In the genomic region with DNA sequence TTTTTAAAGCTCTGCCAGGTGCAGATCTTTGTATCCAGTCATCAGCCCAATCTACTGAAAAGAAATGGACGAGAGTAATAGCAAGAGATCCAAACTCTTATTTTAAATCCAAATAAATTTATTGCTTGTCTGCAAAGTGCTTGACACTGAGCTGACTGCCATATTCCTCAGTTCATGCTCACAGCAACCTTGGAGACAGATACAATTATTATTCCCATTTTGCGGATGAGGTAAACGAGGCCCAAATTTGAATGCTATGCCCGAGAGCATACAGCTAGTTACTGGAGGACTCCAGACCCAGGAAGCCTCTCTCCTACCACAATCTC, we compare ENCODE assay signal across 10 cellular contexts. TPM values are rescaled to one million over a fixed set of nuclear protein-coding genes. Genes with fewer than 3 reads are reported as not detected.
DNase-seq lines count a peak whose midpoint lies in the region; ATAC-seq, FAIRE-seq and TF ChIP-seq lines count a peak whose summit lies in the region.
"Had no signal": no experiment of that assay in that cellular context is flagged by ENCODE, and none has a peak within 500 bp of the region (broad histone marks: within the 10 kb centered on the region; RNA-seq: fewer than 3 reads in every experiment).

No MANE protein-coding gene starts in this region.

- FAIRE-seq in astrocyte (lab: Jason Lieb, UNC) = no peak
- FAIRE-seq: endometrium, G401.6 had no signal

- H3K9me3 ChIP-seq in astrocyte (ENCODE audit: insufficient read depth, low read depth, low read length) = no peaks in the 10 kb centered on the region
- no peaks in the 10 kb centered on the region for H3K9me3 ChIP-seq in thymus (ENCODE audit: control insufficient read depth)

- peaks cover 16% of the 10 kb centered on the region for H4K20me1 ChIP-seq in astrocyte (ENCODE audit: insufficient read depth, low read length)

- peak overlapping the region; percentile 92 for H3K9ac ChIP-seq in astrocyte (ENCODE audit: low read length)

- intact Hi-C loops in lower leg skin (cut with DNase I; ENCODE audit: low total_unique reads) = loop anchor here (5.0 kb wide), 1 partner anchor 47 kb away; no protein-coding TSS in a partner anchor

- peaks cover 49% of the 10 kb centered on the region for H3K79me2 ChIP-seq in astrocyte (ENCODE audit: insufficient read depth, low read length)

- TF ChIP-seq CTCF in astrocyte (IDR thresholded peaks at IDR 0.05; ENCODE audit: insufficient read depth, low read depth, low read length) = no peak
- TF ChIP-seq CTCF in lower leg skin (IDR thresholded peaks at IDR 0.05) = no peak

- peaks cover 21% of the 10 kb centered on the region for H3K36me3 ChIP-seq in astrocyte (ENCODE audit: insufficient read depth, low read length)
- peaks cover 22% of the 10 kb centered on the region for H3K36me3 ChIP-seq in thymus (ENCODE audit: control insufficient read depth, insufficient read depth)

- H2AFZ ChIP-seq in astrocyte (ENCODE audit: low read depth, low read length) = peak overlapping the region; percentile 83

- H3K27me3 ChIP-seq in astrocyte (ENCODE audit: insufficient read depth, low read length) (no peaks in the 10 kb centered on the region), thymus (ENCODE audit: control insufficient read depth, insufficient read depth) (no peaks in the 10 kb centered on the region)

- ATAC-seq in HG02642 (IDR thresholded peaks at IDR 0.05; ENCODE audit: poor library complexity, unreplicated experiment) = no peak

- peaks cover 28% of the 10 kb centered on the region for H3K4me1 Mint-ChIP-seq in activated T-cell treated with anti-CD3 and anti-CD28 coated beads, Interleukin-2, amount 50 U/mL, for 24 hours (ENCODE audit: low read depth)
- H3K4me1 Mint-ChIP-seq in astrocyte (ENCODE audit: low read depth, unreplicated experiment) = no peaks in the 10 kb centered on the region

- H3K9me3 Mint-ChIP-seq in activated T-cell treated with anti-CD3 and anti-CD28 coated beads, Interleukin-2, amount 50 U/mL, for 24 hours = no peaks in the 10 kb centered on the region
- no peaks in the 10 kb centered on the region for H3K9me3 Mint-ChIP-seq in astrocyte (ENCODE audit: unreplicated experiment)

- peak overlapping the region; percentile 85 for H3K4me2 ChIP-seq in astrocyte (ENCODE audit: low read length)

- DNase-seq in activated T-cell treated with anti-CD3 and anti-CD28 coated beads, Interleukin-2, amount 50 U/mL, for 24 hours = no peak
- DNase-seq in activated T-cell treated with anti-CD3 and anti-CD28 coated beads, Interleukin-2, amount 50 U/mL, for 1 hour = no peak
- no peak for DNase-seq in astrocyte (ENCODE audit: low read depth)
- no peak for DNase-seq in lower leg skin (ENCODE audit: low spot score in 2 of 2)
- DNase-seq in NCI-H1930 (lab: John Stamatoyannopoulos, UW) = no peak
- no peak for DNase-seq in NCI-H524 (lab: John Stamatoyannopoulos, UW)

- H3K27me3 Mint-ChIP-seq in activated T-cell treated with anti-CD3 and anti-CD28 coated beads, Interleukin-2, amount 50 U/mL, for 24 hours = no peaks in the 10 kb centered on the region
- peaks cover 7% of the 10 kb centered on the region for H3K27me3 Mint-ChIP-seq in astrocyte (ENCODE audit: low read depth, unreplicated experiment)

- H3K36me3 Mint-ChIP-seq in activated T-cell treated with anti-CD3 and anti-CD28 coated beads, Interleukin-2, amount 50 U/mL, for 24 hours (ENCODE audit: low read depth) = peaks cover 53% of the 10 kb centered on the region
- H3K36me3 Mint-ChIP-seq in astrocyte (ENCODE audit: low read depth, unreplicated experiment) = peaks cover 7% of the 10 kb centered on the region

- peaks cover 7% of the 10 kb centered on the region for H3K4me1 ChIP-seq in astrocyte (ENCODE audit: insufficient read depth, low read length)
- peaks cover 4% of the 10 kb centered on the region for H3K4me1 ChIP-seq in thymus (ENCODE audit: control insufficient read depth, insufficient read depth, low read length)

- WGBS in lower leg skin, 2 donors = 12 to 19% methylated on average over 4 of the region's 4 CpGs
- WGBS in thymus = 25% methylated on average over 4 of the region's 4 CpGs

- H3K4me3 ChIP-seq in astrocyte (ENCODE audit: insufficient read depth, low read depth, low read length) (peak overlapping the region; percentile 92), lower leg skin (ENCODE audit: low read depth, poor library complexity, severe bottlenecking) (peak overlapping the region; percentile 80), thymus (ENCODE audit: low read length) (peak overlapping the region; percentile 68)

- TF ChIP-seq POLR2A in lower leg skin (IDR thresholded peaks at IDR 0.05) = no peak

- H3K27ac ChIP-seq in astrocyte (ENCODE audit: low read depth, low read length) (peak overlapping the region; percentile 55), thymus (ENCODE audit: low read depth) (no peak overlapping the region)

- H3K4me3 Mint-ChIP-seq in activated T-cell treated with anti-CD3 and anti-CD28 coated beads, Interleukin-2, amount 50 U/mL, for 24 hours = peak overlapping the region; percentile 100
- peak overlapping the region; percentile 100 for H3K4me3 Mint-ChIP-seq in astrocyte (ENCODE audit: unreplicated experiment)

- peak overlapping the region; percentile 99 for H3K27ac Mint-ChIP-seq in activated T-cell treated with anti-CD3 and anti-CD28 coated beads, Interleukin-2, amount 50 U/mL, for 24 hours
- peak overlapping the region; percentile 86 for H3K27ac Mint-ChIP-seq in astrocyte (ENCODE audit: unreplicated experiment)

RNA-seq across cellular contexts. Expression of a gene that starts 0.6 kb away (rescaled TPM):
- 41.9 and 46.0 TPM in 2 replicates for total RNA-seq in astrocyte
- 10 to 100 TPM; 33.8 to 78.0 (median 51.0) TPM for total RNA-seq in lower leg skin
- 32.3 TPM for polyA plus RNA-seq in thymus

RNA-seq across cellular contexts. Expression of a gene that starts 8.0 kb away (rescaled TPM):
- total RNA-seq in astrocyte = 26.4 and 28.7 TPM in 2 replicates
- 10 to 100 TPM; 26.9 to 50.9 (median 43.9) TPM for total RNA-seq in lower leg skin
- polyA plus RNA-seq in thymus = 21.1 TPM

RNA-seq across cellular contexts. Expression of a gene that starts 27.7 kb away (rescaled TPM):
- total RNA-seq in astrocyte (61.0 and 74.5 TPM in 2 replicates), lower leg skin (10 to 100 TPM in 3 of 4 donors, 1 to 10 TPM in 1; 8.8 to 27.3 (median 14.8) TPM)
- polyA plus RNA-seq in thymus = 10.3 TPM
